1 cellular context compared by ENCODE assay signal in genomic region chr15:65286069-65286703, GRCh38.
A peak's percentile ranks its signal among the peaks of the same experiment; 100 is the strongest.
TF ChIP-seq lines count a peak whose summit lies in the region.

No MANE protein-coding gene starts in this region.

TF ChIP-seq in GM12878, 131 proteins besides CTCF, POLR2A, EP300 and RAD21 (continued from another document):
- TF ChIP-seq IKZF2 (IDR thresholded peaks at IDR 0.05): peak in 1 of 2 experiments; percentile 3; a peak in 1 of 4 replicates
- TF ChIP-seq EED (IDR thresholded peaks at IDR 0.05; ENCODE audit: low read depth): no peak
- 0 out of 2 replicates have a peak, but pooled peaks have one; percentile 6 for TF ChIP-seq SIN3A (IDR thresholded peaks at IDR 0.05; ENCODE audit: low read depth, low read length)
- TF ChIP-seq CEBPB (IDR thresholded peaks at IDR 0.05; ENCODE audit: borderline replicate concordance in 1 of 2, low read depth in 2 of 2, low read length in 2 of 2): no peak
- 0 out of 2 replicates have a peak, but pooled peaks have one; percentile 11 for TF ChIP-seq MLLT1 (IDR thresholded peaks at IDR 0.05)
- peak; percentile 23; the same call in 1 of the 2 replicates for TF ChIP-seq ZBTB40 (IDR thresholded peaks at IDR 0.05; ENCODE audit: borderline replicate concordance)
